9 cellular contexts compared by ENCODE assay signal in the genomic region with DNA sequence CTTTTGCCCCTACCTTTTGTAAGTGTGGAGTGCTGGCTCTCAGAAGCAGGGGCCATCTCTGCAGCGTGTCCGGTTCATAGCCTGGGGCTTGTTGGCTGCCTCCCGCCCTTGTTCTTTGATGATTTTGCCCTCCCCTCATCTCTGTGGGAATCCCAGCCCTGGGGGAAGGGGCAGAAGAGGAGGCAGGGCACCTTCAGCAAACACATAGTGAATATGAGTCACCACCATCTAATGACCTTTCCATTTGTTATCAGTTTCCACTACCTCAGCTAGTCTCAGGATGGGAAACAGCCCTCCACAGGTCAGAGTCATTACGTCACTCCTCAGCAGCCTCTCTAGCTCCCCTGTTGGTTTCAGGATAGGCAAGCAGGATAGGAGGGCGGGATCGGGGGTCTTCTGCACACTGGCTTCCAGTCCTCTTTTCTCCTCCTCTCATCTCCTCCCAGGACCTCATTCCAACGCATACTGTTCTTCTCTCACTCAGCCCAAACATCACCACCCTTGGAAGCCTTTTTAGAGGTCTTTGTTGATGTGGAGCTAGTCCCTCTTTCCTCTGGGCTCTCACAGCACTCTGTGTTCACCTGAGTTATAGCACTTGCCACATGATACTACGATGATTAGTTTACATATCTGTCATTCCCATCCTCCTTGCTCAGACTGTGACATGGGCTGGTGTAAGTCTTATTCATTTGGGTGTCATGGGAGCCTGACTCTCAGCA. TPM values are rescaled to one million over a fixed set of nuclear protein-coding genes. Genes with fewer than 3 reads are reported as not detected.
A peak's percentile ranks its signal among the peaks of the same experiment; 100 is the strongest.
DNase-seq lines count a peak whose midpoint lies in the region; ATAC-seq and TF ChIP-seq lines count a peak whose summit lies in the region.
"Had no signal": no experiment of that assay in that cellular context is flagged by ENCODE, and none has a peak within 500 bp of the region (broad histone marks: within the 10 kb centered on the region; RNA-seq: fewer than 3 reads in every experiment).

No MANE protein-coding gene starts in this region.

- H3K9me3 ChIP-seq in testis = no peaks in the 10 kb centered on the region

- intact Hi-C loops in testis (cut with DNase I; ENCODE audit: low total_unique reads) = no loop called here

- peak overlapping the region; percentile 35 for H3K27ac Mint-ChIP-seq in activated T-cell treated with anti-CD3 and anti-CD28 coated beads, Interleukin-2, amount 50 U/mL, for 24 hours
- H3K27ac Mint-ChIP-seq: memory B cell had no signal

- ATAC-seq in HG02938 (IDR thresholded peaks at IDR 0.05; ENCODE audit: unreplicated experiment) = peak; percentile 41
- ATAC-seq in HG02798 (IDR thresholded peaks at IDR 0.05; ENCODE audit: poor library complexity, unreplicated experiment) = no peak

- no peaks in the 10 kb centered on the region for H3K27me3 Mint-ChIP-seq in activated T-cell treated with anti-CD3 and anti-CD28 coated beads, Interleukin-2, amount 50 U/mL, for 24 hours

- 80 to 87% methylated on average over 8 of the region's 8 CpGs for WGBS in testis, 2 donors

- H3K36me3 ChIP-seq in kidney epithelial cell (ENCODE audit: control insufficient read depth, insufficient read depth, low read length) (no peaks in the 10 kb centered on the region), testis (ENCODE audit: low read depth, missing control alignments) (no peaks in the 10 kb centered on the region)

- H3K4me3 Mint-ChIP-seq in activated T-cell treated with anti-CD3 and anti-CD28 coated beads, Interleukin-2, amount 50 U/mL, for 24 hours = no peak overlapping the region
- H3K4me3 Mint-ChIP-seq: memory B cell had no signal

- H3K27ac ChIP-seq in testis = no peak overlapping the region

- no peak for TF ChIP-seq POLR2A in testis (IDR thresholded peaks at IDR 0.05)

- peak; percentile 36 for DNase-seq in activated T-cell treated with anti-CD3 and anti-CD28 coated beads, Interleukin-2, amount 50 U/mL, for 24 hours
- DNase-seq in kidney epithelial cell (ENCODE audit: low read depth) (no peak), testis (no peak), GOT3 (lab: John Stamatoyannopoulos, UW) (no peak), RPMI8226 (no peak)

- no peaks in the 10 kb centered on the region for H3K27me3 ChIP-seq in kidney epithelial cell (ENCODE audit: control insufficient read depth, insufficient read depth, low read length)
- H3K27me3 ChIP-seq in testis = no peaks in the 10 kb centered on the region

- no peaks in the 10 kb centered on the region for H3K36me3 Mint-ChIP-seq in activated T-cell treated with anti-CD3 and anti-CD28 coated beads, Interleukin-2, amount 50 U/mL, for 24 hours (ENCODE audit: low read depth)

- TF ChIP-seq CTCF in GM12873 (IDR thresholded peaks at IDR 0.05; ENCODE audit: insufficient read depth, low read depth, low read length, missing control alignments) = peak; percentile 38
- peak; percentile 40 for TF ChIP-seq CTCF in kidney epithelial cell (IDR thresholded peaks at IDR 0.05; ENCODE audit: insufficient read depth, low read length, poor library complexity, severe bottlenecking)
- no peak for TF ChIP-seq CTCF in testis (IDR thresholded peaks at IDR 0.05)

- H3K4me1 Mint-ChIP-seq in activated T-cell treated with anti-CD3 and anti-CD28 coated beads, Interleukin-2, amount 50 U/mL, for 24 hours (ENCODE audit: low read depth) = peaks cover 14% of the 10 kb centered on the region

- no peaks in the 10 kb centered on the region for H3K4me1 ChIP-seq in testis

- H3K9me3 Mint-ChIP-seq in activated T-cell treated with anti-CD3 and anti-CD28 coated beads, Interleukin-2, amount 50 U/mL, for 24 hours = no peaks in the 10 kb centered on the region
- H3K9me3 Mint-ChIP-seq: memory B cell had no signal

- H3K4me3 ChIP-seq in kidney epithelial cell (ENCODE audit: low read depth, low read length) = no peak overlapping the region
- no peak overlapping the region for H3K4me3 ChIP-seq in testis

RNA-seq across cellular contexts. Expression of gene GADD45A, which starts 15.8 kb away (rescaled TPM):
- 247 and 249 TPM in 2 replicates for total RNA-seq in kidney epithelial cell
- 10 to 100 TPM; 29.8 to 47.0 TPM for total RNA-seq in testis
- polyA plus RNA-seq in testis (ENCODE audit: insufficient read depth, low read depth, low replicate concordance) = 14.9 TPM

Comparison
In these comparisons a context has a peak if more than half of its experiments do, and no peak if none do; other contexts are left out.
1. CTCF ChIP-seq: peak in GM12873 (single experiment) and kidney epithelial cell (single experiment); none in testis (0 of 3).